21 cellular contexts compared by ENCODE assay signal in genomic region chr2:118830121-118830520, GRCh38. TPM values are rescaled to one million over a fixed set of nuclear protein-coding genes. Genes with fewer than 3 reads are reported as not detected.
"Had no signal": no experiment of that assay in that cellular context is flagged by ENCODE, and none has a peak within 500 bp of the region (broad histone marks: within the 10 kb centered on the region; RNA-seq: fewer than 3 reads in every experiment).

No MANE protein-coding gene starts in this region.

- DNase-seq: activated CD4-positive, alpha-beta T cell treated with anti-CD3 and anti-CD28 coated beads for 36 hours; activated CD8-positive, alpha-beta memory T cell treated with anti-CD3 and anti-CD28 coated beads, Interleukin-2, amount 50 U/mL, for 48 hours; activated CD8-positive, alpha-beta T cell treated with anti-CD3 and anti-CD28 coated beads for 36 hours; foreskin melanocyte; heart left ventricle; mammary epithelial cell; occipital lobe; psoas muscle; right lobe of liver; stimulated activated CD4-positive, alpha-beta T cell treated with anti-CD3 and anti-CD28 coated beads, Interleukin-4, amount 100 ng/mL, for 1 hour; stimulated activated CD8-positive, alpha-beta memory T cell treated with anti-CD3 and anti-CD28 coated beads, Interleukin-4, amount 100 ng/mL, for 48 hours; uterus had no signal

- H3K36me3 ChIP-seq: ascending aorta, cardiac muscle cell, heart left ventricle, right lobe of liver, thoracic aorta, uterus had no signal

- H3K4me3 ChIP-seq: ascending aorta, cardiac muscle cell, heart left ventricle, psoas muscle, right lobe of liver, thoracic aorta, uterus had no signal

- H3K4me1 ChIP-seq: psoas muscle had no signal

- H3K27ac Mint-ChIP-seq: activated CD4-positive, alpha-beta T cell treated with anti-CD3 and anti-CD28 coated beads for 36 hours; activated CD8-positive, alpha-beta T cell treated with anti-CD3 and anti-CD28 coated beads for 36 hours; nephron; stimulated activated naive CD8-positive, alpha-beta T cell treated with anti-CD3 and anti-CD28 coated beads, Interleukin-15, Interleukin-2, amounts not matched to agents 100 ng/mL and 50 ng/mL, for 24 hours had no signal

- H3K27ac ChIP-seq: ascending aorta, cardiac muscle cell, heart left ventricle, psoas muscle, right lobe of liver, thoracic aorta, uterus, VCaP had no signal

- ATAC-seq: activated CD4-positive, alpha-beta T cell treated with anti-CD3 and anti-CD28 coated beads for 36 hours; activated CD8-positive, alpha-beta T cell treated with anti-CD3 and anti-CD28 coated beads for 36 hours; esophagus mucosa; heart left ventricle; left lobe of liver; psoas muscle; right lobe of liver had no signal

- H3K4me3 Mint-ChIP-seq: activated CD4-positive, alpha-beta T cell treated with anti-CD3 and anti-CD28 coated beads for 36 hours; activated CD8-positive, alpha-beta T cell treated with anti-CD3 and anti-CD28 coated beads for 36 hours; nephron; stimulated activated naive CD8-positive, alpha-beta T cell treated with anti-CD3 and anti-CD28 coated beads, Interleukin-15, Interleukin-2, amounts not matched to agents 100 ng/mL and 50 ng/mL, for 24 hours had no signal

- H3K9me3 ChIP-seq: ascending aorta, heart left ventricle, psoas muscle, right lobe of liver, thoracic aorta, uterus had no signal

- H3K9me3 Mint-ChIP-seq: activated CD8-positive, alpha-beta T cell treated with anti-CD3 and anti-CD28 coated beads for 36 hours; nephron; stimulated activated naive CD8-positive, alpha-beta T cell treated with anti-CD3 and anti-CD28 coated beads, Interleukin-15, Interleukin-2, amounts not matched to agents 100 ng/mL and 50 ng/mL, for 24 hours had no signal

RNA-seq across cellular contexts. Expression of gene EN1, which starts 17.3 kb away (rescaled TPM):
- total RNA-seq: activated CD4-positive, alpha-beta T cell treated with anti-CD3 and anti-CD28 coated beads for 36 hours; activated CD8-positive, alpha-beta T cell treated with anti-CD3 and anti-CD28 coated beads for 36 hours; ascending aorta; cardiac muscle cell; left lobe of liver; mucosa of gallbladder; occipital lobe; right lobe of liver; thoracic aorta; uterus had no signal
